4 cellular contexts compared by ENCODE assay signal in genomic region chr10:45751141-45751540, GRCh38. TPM values are rescaled to one million over a fixed set of nuclear protein-coding genes. Genes with fewer than 3 reads are reported as not detected.
A peak's percentile ranks its signal among the peaks of the same experiment; 100 is the strongest.
DNase-seq lines count a peak whose midpoint lies in the region; ATAC-seq, FAIRE-seq and TF ChIP-seq lines count a peak whose summit lies in the region.
"Not testable (repeated sequence)": the region's sequence is repeated elsewhere in the genome, so short reads cannot be mapped to it uniquely, and the experiment has no call there.

No MANE protein-coding gene starts in this region.

- TF ChIP-seq RAD21 in A549 (conservative IDR thresholded peaks at IDR 0.05 in 1 of 2, IDR thresholded peaks at IDR 0.05 in 1 of 2), result not testable (repeated sequence)

- not testable (repeated sequence) for H3K4me2 ChIP-seq in A549, GM23338

- not testable (repeated sequence) for H3K4me1 Mint-ChIP-seq in GM23338; activated CD4-positive, alpha-beta T cell treated with anti-CD3 and anti-CD28 coated beads for 36 hours; endodermal cell

- not testable (repeated sequence) for H3K4me3 Mint-ChIP-seq in GM23338; activated CD4-positive, alpha-beta T cell treated with anti-CD3 and anti-CD28 coated beads for 36 hours; endodermal cell

- H3K9me3 ChIP-seq in A549; endodermal cell (ENCODE audit: control insufficient read depth, low read length): not testable (repeated sequence)

- H2AFZ ChIP-seq in GM23338, result not testable (repeated sequence)

- not testable (repeated sequence) for H3K36me3 ChIP-seq in GM23338 (ENCODE audit: insufficient read depth); endodermal cell (ENCODE audit: control insufficient read depth, insufficient read depth, low read length)

- TF ChIP-seq EP300 in A549 (IDR thresholded peaks at IDR 0.05), result not testable (repeated sequence)

- peak in 1 of 2 experiments; percentile 7 for DNase-seq in A549 (ENCODE audit: low read depth in 1 of 2, low spot score in 1 of 2)
- DNase-seq in GM23338 (ENCODE audit: low spot score), result peak; percentile 2
- DNase-seq in activated CD4-positive, alpha-beta T cell treated with anti-CD3 and anti-CD28 coated beads for 36 hours, result peak; percentile 12
- DNase-seq in endodermal cell, result peak; percentile 26

- not testable (repeated sequence) for H3K9ac ChIP-seq in endodermal cell (ENCODE audit: extremely low read depth, low read length, poor library complexity, severe bottlenecking)

- H3K79me2 ChIP-seq in GM23338 (replicated peaks; ENCODE audit: insufficient read depth), result not testable (repeated sequence)

- not testable (repeated sequence) for H3K27ac Mint-ChIP-seq in GM23338; activated CD4-positive, alpha-beta T cell treated with anti-CD3 and anti-CD28 coated beads for 36 hours; endodermal cell

- not testable (repeated sequence) for H3K27me3 ChIP-seq in GM23338 (ENCODE audit: insufficient read depth); endodermal cell (ENCODE audit: control insufficient read depth, insufficient read depth, low read length, poor library complexity, severe bottlenecking)

- not testable (repeated sequence) for H3K27ac ChIP-seq in A549; GM23338 (ENCODE audit: low read depth); endodermal cell (ENCODE audit: low read depth, low read length)

- H3K9me3 Mint-ChIP-seq in GM23338; activated CD4-positive, alpha-beta T cell treated with anti-CD3 and anti-CD28 coated beads for 36 hours (ENCODE audit: low read depth); endodermal cell: not testable (repeated sequence)

- 86% methylated on average over 3 of the region's 4 CpGs for WGBS in A549 (ENCODE audit: missing lambda C conversion rate)
- WGBS in endodermal cell (ENCODE audit: insufficient coverage in 1 of 2, insufficient read length in 1 of 2), 2 experiments, result 89% methylated on average over 1 of the region's 4 CpGs; no CpG with 5 or more reads in 1 of the 2 experiments

- not testable (repeated sequence) for H3F3A ChIP-seq in GM23338 (replicated peaks; ENCODE audit: low read depth)

- intact Hi-C loops in activated CD4-positive, alpha-beta T cell treated with anti-CD3 and anti-CD28 coated beads for 36 hours (cut with DNase I, micrococcal nuclease), result not testable (repeated sequence)

- ATAC-seq in A549, result peak; percentile 65 to 66; a peak in 5 of 6 replicates
- not testable (repeated sequence) for ATAC-seq in GM23338; activated CD4-positive, alpha-beta T cell treated with anti-CD3 and anti-CD28 coated beads for 36 hours

- not testable (repeated sequence) for TF ChIP-seq POLR2A in A549 (IDR thresholded peaks at IDR 0.05; ENCODE audit: low read length)

- POLR2A ChIA-PET in A549 (lab: Yijun Ruan, JAX); activated CD4-positive, alpha-beta T cell treated with anti-CD3 and anti-CD28 coated beads for 36 hours (lab: Charles Lee): not testable (repeated sequence)

- H4K20me1 ChIP-seq in GM23338 (replicated peaks; ENCODE audit: insufficient read depth), result not testable (repeated sequence)

- not testable (repeated sequence) for FAIRE-seq in A549 (lab: Jason Lieb, UNC)

- H3K27me3 Mint-ChIP-seq in GM23338 (ENCODE audit: insufficient read depth, low read depth, poor library complexity); activated CD4-positive, alpha-beta T cell treated with anti-CD3 and anti-CD28 coated beads for 36 hours; endodermal cell (ENCODE audit: insufficient read depth): not testable (repeated sequence)

- H3K4me1 ChIP-seq in A549; GM23338 (ENCODE audit: insufficient read depth); endodermal cell (ENCODE audit: control insufficient read depth, insufficient read depth, low read length): not testable (repeated sequence)

- not testable (repeated sequence) for H3K4me3 ChIP-seq in A549; GM23338; endodermal cell (ENCODE audit: low read length)

- not testable (repeated sequence) for H3K9me2 ChIP-seq in GM23338 (ENCODE audit: insufficient read depth)

- CTCF ChIA-PET in A549 (lab: Yijun Ruan, JAX); activated CD4-positive, alpha-beta T cell treated with anti-CD3 and anti-CD28 coated beads for 36 hours (lab: Charles Lee): not testable (repeated sequence)

- H3K36me3 Mint-ChIP-seq in GM23338 (ENCODE audit: low read depth), result not testable (repeated sequence)
- H3K36me3 Mint-ChIP-seq in activated CD4-positive, alpha-beta T cell treated with anti-CD3 and anti-CD28 coated beads for 36 hours (ENCODE audit: low read depth), result peaks cover 15% of the 10 kb centered on the region
- H3K36me3 Mint-ChIP-seq in endodermal cell (ENCODE audit: low read depth), result peaks cover 15% of the 10 kb centered on the region

- not testable (repeated sequence) for TF ChIP-seq CTCF in A549 (IDR thresholded peaks at IDR 0.05); GM23338 (conservative IDR thresholded peaks at IDR 0.05; ENCODE audit: low read depth in 2 of 2); endodermal cell (conservative IDR thresholded peaks at IDR 0.05)

RNA-seq across cellular contexts. Expression of gene WASHC2C, which starts 24.1 kb away (rescaled TPM):
- polyA plus RNA-seq in A549 (2011; rRNA removed) (27.7 and 38.7 TPM in 2 replicates), A549 (2017; fragmentation: RNase III; extraction: RNeasy Plus Mini Kit Qiagen cat#74134 plus additional on column Dnase treatment) (19.8 to 24.9 TPM (median 24.7 TPM) in 3 replicates), GM23338 (2016; fragmentation: Nextera tagmentation; extraction: Ambion mirVana) (13.5 and 16.2 TPM in 2 replicates)
- 8.1 and 9.7 TPM in 2 replicates for polyA plus RNA-seq in A549 (2012; cell fraction: cytosol; rRNA removed)
- 12.3 and 14.0 TPM in 2 replicates for polyA plus RNA-seq in A549 (2012; cell fraction: nucleus; rRNA removed)
- 11.0 and 13.6 TPM in 2 replicates for polyA minus RNA-seq in A549 (2011; rRNA and poly(A)+ RNA removed)
- total RNA-seq in GM23338 (2014; rRNA removed; shearing (Covaris generic)), result 23.8 and 25.2 TPM in 2 replicates
- total RNA-seq in activated CD4-positive, alpha-beta T cell treated with anti-CD3 and anti-CD28 coated beads for 36 hours, result 10 to 100 TPM; 33.0 to 33.8 TPM
- total RNA-seq in endodermal cell, result 10 to 100 TPM; 38.6 to 53.4 TPM
- polyA plus RNA-seq in endodermal cell (2013, experiment 1 of 2), result 24.5 TPM
- 19.5 TPM for polyA plus RNA-seq in endodermal cell (2013, experiment 2 of 2)
